Comparison of ENCODE assay signal across 23 cellular contexts in the genomic region with DNA sequence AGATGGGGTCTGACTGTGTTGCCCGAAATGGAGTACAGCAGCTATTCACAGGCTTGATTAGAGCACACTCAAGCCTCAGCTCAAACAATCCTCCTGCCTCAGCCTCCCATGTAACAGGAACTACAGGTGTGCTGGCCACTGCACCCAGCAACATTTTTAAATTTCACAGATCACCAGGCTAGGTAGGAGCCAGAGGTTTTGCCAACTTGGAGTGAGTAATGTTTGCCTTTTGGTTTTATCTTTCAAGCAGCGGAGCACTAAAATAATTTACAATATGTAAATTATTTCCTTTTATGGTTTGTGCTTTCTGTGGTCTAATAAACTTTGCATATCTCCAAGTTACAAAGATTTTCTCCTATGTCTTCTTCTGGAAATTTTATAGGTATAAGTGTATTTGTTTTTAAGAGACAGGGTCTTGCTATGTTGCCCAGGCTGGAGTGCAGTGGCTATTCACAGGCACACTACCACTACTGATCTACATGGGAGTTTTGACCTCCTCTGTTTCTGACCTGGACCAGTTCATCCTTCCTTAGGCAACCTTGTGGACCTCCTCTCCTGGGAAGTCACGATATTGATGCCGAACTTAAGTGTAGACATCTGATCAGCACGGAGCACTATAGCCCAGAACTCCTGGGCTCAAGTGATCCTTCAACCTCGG.
"Had no signal": no experiment of that assay in that cellular context is flagged by ENCODE, and none has a peak within 500 bp of the region (broad histone marks: within the 10 kb centered on the region; RNA-seq: fewer than 3 reads in every experiment).

No MANE protein-coding gene starts in this region.

- H2AFZ ChIP-seq: neural progenitor cell had no signal

- H3K4me2 ChIP-seq: neural progenitor cell, smooth muscle cell had no signal

- DNase-seq: effector CD4-positive, alpha-beta T cell; heart left ventricle; hippocampal formation; kidney glomerular epithelial cell; natural killer cell; nucleus accumbens; pancreas; right cardiac atrium; stimulated activated CD4-positive, alpha-beta T cell treated with anti-CD3 and anti-CD28 coated beads, Interleukin-4, amount 100 ng/mL, for 1 hour; stimulated activated CD8-positive, alpha-beta memory T cell treated with anti-CD3 and anti-CD28 coated beads, Interleukin-4, amount 100 ng/mL, for 48 hours; stimulated activated naive CD8-positive, alpha-beta T cell treated with anti-CD3 and anti-CD28 coated beads, Interleukin-15, Interleukin-2, amounts not matched to agents 100 U/mL and 50 U/mL, for 24 hours; thyroid gland; upper lobe of right lung had no signal

- H3K27me3 Mint-ChIP-seq: progenitor cell of endocrine pancreas had no signal

- H3K27ac Mint-ChIP-seq: natural killer cell; neural progenitor cell; progenitor cell of endocrine pancreas; stimulated activated effector memory CD8-positive, alpha-beta T cell treated with anti-CD3 and anti-CD28 coated beads, Interleukin-12 subunit alpha, Interleukin-12 subunit beta, amount 100 ng/mL, for 72 hours had no signal

- H3K4me3 ChIP-seq: coronary artery, heart left ventricle, neural progenitor cell, pancreas, smooth muscle cell, suprapubic skin, thyroid gland, upper lobe of right lung, vagina had no signal

- H3K9ac ChIP-seq: neural progenitor cell had no signal

- H3K27ac ChIP-seq: coronary artery, heart left ventricle, neural progenitor cell, pancreas, suprapubic skin, thyroid gland, upper lobe of right lung, vagina had no signal

- H3K27me3 ChIP-seq: heart left ventricle, neural progenitor cell, pancreas, suprapubic skin, thyroid gland, upper lobe of right lung, vagina had no signal

- FAIRE-seq: frontal cortex, pancreas had no signal

- H3K9me3 ChIP-seq: pancreas, suprapubic skin, thyroid gland, upper lobe of right lung, vagina had no signal

- H3K4me3 Mint-ChIP-seq: natural killer cell; neural progenitor cell; stimulated activated effector memory CD8-positive, alpha-beta T cell treated with anti-CD3 and anti-CD28 coated beads, Interleukin-12 subunit alpha, Interleukin-12 subunit beta, amount 100 ng/mL, for 72 hours had no signal

- H3K4me1 Mint-ChIP-seq: neural progenitor cell had no signal

- ATAC-seq: esophagus mucosa; heart left ventricle; left lobe of liver; natural killer cell; pancreas; right cardiac atrium; stimulated activated effector memory CD8-positive, alpha-beta T cell treated with anti-CD3 and anti-CD28 coated beads, Interleukin-12 subunit alpha, Interleukin-12 subunit beta, amount 100 ng/mL, for 72 hours; stimulated activated naive CD8-positive, alpha-beta T cell treated with anti-CD3 and anti-CD28 coated beads, Interleukin-15, Interleukin-2, amounts not matched to agents 100 U/mL and 50 U/mL, for 24 hours; upper lobe of right lung had no signal

- H3K36me3 ChIP-seq: neural progenitor cell, pancreas, thyroid gland, vagina had no signal

- H3K9me3 Mint-ChIP-seq: natural killer cell; neural progenitor cell; stimulated activated effector memory CD8-positive, alpha-beta T cell treated with anti-CD3 and anti-CD28 coated beads, Interleukin-12 subunit alpha, Interleukin-12 subunit beta, amount 100 ng/mL, for 72 hours had no signal

- H3K4me1 ChIP-seq: heart left ventricle, pancreas, suprapubic skin, thyroid gland, upper lobe of right lung, vagina had no signal
